9 cellular contexts compared by ENCODE assay signal in the genomic region with DNA sequence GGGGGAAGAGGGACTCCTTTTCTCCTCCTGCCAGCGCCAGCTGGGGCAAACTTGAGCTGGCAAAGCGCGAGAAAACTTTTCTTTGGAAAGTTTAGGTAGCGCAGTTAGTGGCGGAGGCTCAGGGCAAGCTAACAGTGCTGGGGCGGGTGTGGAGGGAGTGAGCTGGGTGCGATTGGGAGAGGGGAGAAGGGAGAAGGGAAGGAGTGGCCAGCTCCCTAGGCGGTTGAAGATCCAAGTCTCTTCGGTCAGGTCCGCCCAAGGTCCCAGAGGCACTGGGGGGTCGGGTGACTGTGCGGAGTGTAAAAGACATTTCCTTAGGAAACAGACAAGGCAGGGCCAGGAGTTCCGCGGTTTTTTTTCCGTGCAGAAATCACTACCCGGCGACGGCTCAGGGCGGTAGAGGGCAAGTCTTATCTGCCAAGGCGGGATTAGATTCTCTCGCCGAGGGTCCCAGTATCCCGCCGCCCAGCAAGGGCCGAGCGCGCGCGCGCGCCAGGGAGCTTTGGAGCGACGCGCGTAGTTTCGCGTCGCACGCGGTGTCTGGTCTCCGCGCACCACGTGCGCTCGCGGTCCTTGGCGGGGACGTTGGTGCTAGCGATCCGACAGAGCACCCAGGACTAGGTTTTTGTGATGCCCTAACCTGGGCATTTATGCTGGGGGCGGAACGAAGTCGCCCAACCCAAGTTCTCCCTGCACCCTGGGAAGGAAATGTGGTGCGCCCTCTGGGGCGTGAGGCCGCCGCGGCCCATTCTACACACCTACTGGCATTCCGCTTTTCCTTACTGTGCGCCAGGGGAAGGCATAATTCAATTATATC. TPM values are rescaled to one million over a fixed set of nuclear protein-coding genes. Genes with fewer than 3 reads are reported as not detected.
DNase-seq lines count a peak whose midpoint lies in the region; ATAC-seq and TF ChIP-seq lines count a peak whose summit lies in the region.
"Had no signal": no experiment of that assay in that cellular context is flagged by ENCODE, and none has a peak within 500 bp of the region (broad histone marks: within the 10 kb centered on the region; RNA-seq: fewer than 3 reads in every experiment).

No MANE protein-coding gene starts in this region.

- in situ Hi-C loops in ACHN (cut with HindIII; ENCODE audit: low pct_ligation_motif_present, low pct_unique_long_range_greater_than_20kb, low sequenced_read_pairs): no loop called here

- H3K9me3 ChIP-seq in Peyer's patch (no peaks in the 10 kb centered on the region), gastroesophageal sphincter (no peaks in the 10 kb centered on the region)

- DNase-seq in ACHN (peak; percentile 60), Peyer's patch (peak in 1 of 3 donors; percentile 63), neural crest cell (ENCODE audit: low read depth, low spot score) (no peak), CD14-positive monocyte (ENCODE audit: low spot score) (no peak), NCI-H1417 treated with DMSO at 0.1 percent for 48 hours (lab: John Stamatoyannopoulos, UW) (no peak), OCI-M2 (lab: John Stamatoyannopoulos, UW; ENCODE audit: unreplicated experiment) (no peak)
- DNase-seq in activated CD4-positive, alpha-beta T cell treated with anti-CD3 and anti-CD28 coated beads for 1 hour: no peak
- DNase-seq: stimulated activated CD4-positive, alpha-beta T cell treated with anti-CD3 and anti-CD28 coated beads, Interleukin-4, amount 100 ng/mL, for 1 hour had no signal

- no peaks in the 10 kb centered on the region for H3K27me3 Mint-ChIP-seq in neural crest cell (ENCODE audit: low read depth)
- H3K27me3 Mint-ChIP-seq in CD14-positive monocyte (ENCODE audit: low read depth in 3 of 3): peaks cover 3 to 8% (median 4%) of the 10 kb centered on the region in 3 donors

- H3K4me1 ChIP-seq in Peyer's patch (peaks cover 0 to 44% (median 0%) of the 10 kb centered on the region in 4 donors), gastroesophageal sphincter (peaks cover 0 to 92% (median 10%) of the 10 kb centered on the region in 3 donors)

- no peak overlapping the region for H3K27ac Mint-ChIP-seq in neural crest cell (ENCODE audit: unreplicated experiment)
- H3K27ac Mint-ChIP-seq in CD14-positive monocyte: no peak overlapping the region

- intact Hi-C loops in CD14-positive monocyte (cut with micrococcal nuclease): no loop called here

- H3K36me3 ChIP-seq in Peyer's patch: no peaks in the 10 kb centered on the region
- no peaks in the 10 kb centered on the region for H3K36me3 ChIP-seq in gastroesophageal sphincter

- H3K9me3 Mint-ChIP-seq in neural crest cell: no peaks in the 10 kb centered on the region
- H3K9me3 Mint-ChIP-seq in CD14-positive monocyte: peaks cover 0 to 19% (median 4%) of the 10 kb centered on the region in 7 donors

- TF ChIP-seq CTCF in Peyer's patch (IDR thresholded peaks at IDR 0.05) (no peak), gastroesophageal sphincter (IDR thresholded peaks at IDR 0.05) (peak in 1 of 4 experiments; percentile 33), neural crest cell (conservative IDR thresholded peaks at IDR 0.05) (no peak), CD14-positive monocyte (IDR thresholded peaks at IDR 0.05) (no peak)

- H3K27me3 ChIP-seq in Peyer's patch (peaks cover 0 to 44% of the 10 kb centered on the region in 2 donors), gastroesophageal sphincter (peaks cover 72% of the 10 kb centered on the region)

- H3K4me1 Mint-ChIP-seq in neural crest cell: peaks cover 46% of the 10 kb centered on the region
- no peaks in the 10 kb centered on the region for H3K4me1 Mint-ChIP-seq in CD14-positive monocyte

- peak overlapping the region; percentile 80 for H3K4me3 Mint-ChIP-seq in neural crest cell
- H3K4me3 Mint-ChIP-seq in CD14-positive monocyte: peak overlapping the region in 1 of 2 donors; percentile 85

- 0 to 9% methylated on average over 9 to 14 of the region's 60 CpGs for WGBS in gastroesophageal sphincter (ENCODE audit: low coverage in 1 of 2), 2 donors

- no peak for TF ChIP-seq EP300 in gastroesophageal sphincter (IDR thresholded peaks at IDR 0.05)

- H3K27ac ChIP-seq in Peyer's patch (peak overlapping the region; percentile 6 to 60 (median 30)), gastroesophageal sphincter (peak overlapping the region; percentile 11 to 81 (median 78))

- TF ChIP-seq POLR2A in Peyer's patch (IDR thresholded peaks at IDR 0.05): no peak
- peak in 1 of 2 donors; percentile 15 for TF ChIP-seq POLR2A in gastroesophageal sphincter (IDR thresholded peaks at IDR 0.05)

- ATAC-seq in gastroesophageal sphincter: peak; percentile 50

- peak overlapping the region; percentile 9 to 43 (median 32) for H3K4me3 ChIP-seq in Peyer's patch
- peak overlapping the region; percentile 33 to 60 for H3K4me3 ChIP-seq in gastroesophageal sphincter

- no peaks in the 10 kb centered on the region for H3K36me3 Mint-ChIP-seq in neural crest cell (ENCODE audit: low read depth)
- no peaks in the 10 kb centered on the region for H3K36me3 Mint-ChIP-seq in CD14-positive monocyte

RNA-seq across cellular contexts. Expression of a gene that starts 33.7 kb away (rescaled TPM):
- total RNA-seq in Peyer's patch (100 to 1,000 TPM in 3 of 4 donors, 10 to 100 TPM in 1; 89.7 to 229 (median 159) TPM), gastroesophageal sphincter (10 to 100 TPM; 61.0 to 68.3 (median 65.4) TPM), neural crest cell (2.9 and 3.7 TPM in 2 replicates)
- polyA plus RNA-seq in CD14-positive monocyte: not detected

Comparison
In these comparisons a context has a peak if more than half of its experiments do, and no peak if none do; other contexts are left out.
1. RNA of a gene that starts 33.7 kb away (total RNA-seq): 89.7 to 229 TPM in Peyer's patch and 61.0 to 68.3 TPM in gastroesophageal sphincter; 2.9 to 3.7 TPM in neural crest cell; every median in the first group is over 10 times any median in the second.